In the genomic region with DNA sequence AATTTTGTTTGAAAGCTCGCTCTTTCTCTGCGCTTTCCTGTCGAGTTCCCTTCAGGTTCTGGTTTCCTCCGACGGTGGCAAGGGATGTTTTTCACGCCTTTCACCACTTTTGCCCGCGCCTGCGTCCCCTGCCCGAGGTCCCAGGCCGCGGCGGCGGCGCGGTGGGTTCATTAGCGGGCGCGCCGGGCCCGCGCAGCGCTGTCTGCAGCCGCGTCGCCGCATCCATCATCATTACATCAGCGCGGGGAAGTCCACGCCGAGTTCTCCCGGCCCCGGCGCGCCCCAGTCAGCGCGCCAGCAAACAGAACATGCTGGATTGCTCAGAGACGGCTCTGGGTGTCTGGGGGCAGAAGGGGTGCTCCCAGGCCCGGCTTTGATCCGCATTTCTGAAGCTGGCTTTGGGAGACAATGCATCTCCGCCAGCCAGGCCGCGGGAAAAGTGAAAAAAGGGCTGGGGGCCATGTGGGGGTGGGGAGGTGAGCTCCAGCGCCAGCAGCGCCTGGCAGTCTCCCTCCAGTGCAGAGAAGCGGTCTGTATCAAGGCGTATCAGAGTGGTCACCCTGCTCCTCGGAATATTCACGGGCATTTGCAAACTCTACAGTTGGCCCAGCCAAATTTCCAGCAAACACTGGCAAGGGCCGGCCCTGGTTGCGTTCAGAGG, we compare ENCODE assay signal across 9 cellular contexts. TPM values are rescaled to one million over a fixed set of nuclear protein-coding genes. Genes with fewer than 3 reads are reported as not detected.
DNase-seq lines count a peak whose midpoint lies in the region; ATAC-seq, FAIRE-seq and TF ChIP-seq lines count a peak whose summit lies in the region.
"Had no signal": no experiment of that assay in that cellular context is flagged by ENCODE, and none has a peak within 500 bp of the region (broad histone marks: within the 10 kb centered on the region; RNA-seq: fewer than 3 reads in every experiment).

No MANE protein-coding gene starts in this region.

- in situ Hi-C loops in ACHN (cut with HindIII; ENCODE audit: low pct_ligation_motif_present, low pct_unique_long_range_greater_than_20kb, low sequenced_read_pairs): no loop called here

- no peaks in the 10 kb centered on the region for H3K36me3 ChIP-seq in right atrium auricular region
- no peaks in the 10 kb centered on the region for H3K36me3 ChIP-seq in skeletal muscle tissue (ENCODE audit: control insufficient read depth in 3 of 3, insufficient read depth in 3 of 3, low read length in 3 of 3)
- no peaks in the 10 kb centered on the region for H3K36me3 ChIP-seq in spleen

- no peak for FAIRE-seq in RCC 7860 (lab: Jason Lieb, UNC)

- TF ChIP-seq POLR2A in spleen (IDR thresholded peaks at IDR 0.05): no peak

- no peak overlapping the region for H3K9ac ChIP-seq in skeletal muscle tissue (ENCODE audit: low read depth in 1 of 3, low read length in 3 of 3)

- H3K4me3 ChIP-seq in right atrium auricular region (peak overlapping the region; percentile 8 to 34), skeletal muscle tissue (ENCODE audit: low read length in 3 of 3) (peak overlapping the region in 2 of 3 donors; percentile 23 to 41), spleen (peak overlapping the region in 4 of 8 donors; percentile 9 to 51 (median 24))

- H3K27me3 ChIP-seq in right atrium auricular region: no peaks in the 10 kb centered on the region
- peaks cover 3 to 8% (median 8%) of the 10 kb centered on the region in 3 donors for H3K27me3 ChIP-seq in skeletal muscle tissue (ENCODE audit: control insufficient read depth in 3 of 3, insufficient read depth in 3 of 3, low read length in 3 of 3)
- H3K27me3 ChIP-seq in spleen (replicated peaks in 1 of 7): peaks cover 0 to 58% (median 19%) of the 10 kb centered on the region in 7 donors

- H3K4me1 ChIP-seq in right atrium auricular region: peaks cover 0 to 8% of the 10 kb centered on the region in 2 donors
- peaks cover 0 to 5% (median 0%) of the 10 kb centered on the region in 3 donors for H3K4me1 ChIP-seq in skeletal muscle tissue (ENCODE audit: control insufficient read depth in 3 of 3, insufficient read depth in 3 of 3, low read length in 3 of 3)
- H3K4me1 ChIP-seq in spleen: peaks cover 0 to 12% (median 6%) of the 10 kb centered on the region in 6 donors

- no peaks in the 10 kb centered on the region for H3K9me3 ChIP-seq in right atrium auricular region
- H3K9me3 ChIP-seq in skeletal muscle tissue (ENCODE audit: control insufficient read depth in 3 of 3, low read length in 3 of 3): no peaks in the 10 kb centered on the region
- no peaks in the 10 kb centered on the region for H3K9me3 ChIP-seq in spleen

- intact Hi-C loops in spleen (cut with DNase I; ENCODE audit: low total_unique reads): no loop called here

- ATAC-seq in GM21526 (IDR thresholded peaks at IDR 0.05; ENCODE audit: low FRiP score, unreplicated experiment): peak; percentile 39

- 9 to 35% (median 13%) methylated on average over 48 to 51 of the region's 51 CpGs for WGBS in spleen, 5 donors

- no peak for TF ChIP-seq CTCF in VCaP (conservative IDR thresholded peaks at IDR 0.05)
- no peak for TF ChIP-seq CTCF in right atrium auricular region (IDR thresholded peaks at IDR 0.05)
- TF ChIP-seq CTCF in spleen (IDR thresholded peaks at IDR 0.05 in 8 of 11, conservative IDR thresholded peaks at IDR 0.05 in 3 of 11): no peak

- DNase-seq in right atrium auricular region (ENCODE audit: low spot score): no peak
- DNase-seq in ACHN: no peak
- DNase-seq in RCC 7860 (ENCODE audit: low spot score): no peak
- DNase-seq in pons (ENCODE audit: low spot score): no peak
- DNase-seq in spleen: no peak
- DNase-seq: stimulated activated CD8-positive, alpha-beta memory T cell treated with anti-CD3 and anti-CD28 coated beads, Interleukin-4, amount 100 ng/mL, for 48 hours had no signal

- H3K27ac ChIP-seq in VCaP (peak overlapping the region; percentile 65; the same call in 1 of the 2 replicates), right atrium auricular region (no peak overlapping the region), skeletal muscle tissue (ENCODE audit: low read depth, low read length) (no peak overlapping the region), spleen (no peak overlapping the region)

RNA-seq across cellular contexts. Expression of a gene that starts 8.9 kb away (rescaled TPM):
- total RNA-seq in right atrium auricular region (1 to 10 TPM; 1.5 to 2.0 TPM), skeletal muscle tissue (13.6 TPM), spleen (1 to 10 TPM in 6 of 7 donors, under 1 TPM in 1; 0.94 to 9.2 (median 6.1) TPM)
- under 1 TPM; 0.17 to 0.29 (median 0.24) TPM for polyA plus RNA-seq in spleen
